ENCODE assay signal across 9 cellular contexts in genomic region chr6:62891065-62891647, GRCh38.
DNase-seq lines count a peak whose midpoint lies in the region; ATAC-seq and TF ChIP-seq lines count a peak whose summit lies in the region.
"Had no signal": no experiment of that assay in that cellular context is flagged by ENCODE, and none has a peak within 500 bp of the region (broad histone marks: within the 10 kb centered on the region; RNA-seq: fewer than 3 reads in every experiment).

No MANE protein-coding gene starts in this region.

- no peaks in the 10 kb centered on the region for H3K27me3 ChIP-seq in GM23338 (ENCODE audit: insufficient read depth)

- H3K4me2 ChIP-seq in GM23338 = no peak overlapping the region

- TF ChIP-seq CTCF in GM23338 (conservative IDR thresholded peaks at IDR 0.05; ENCODE audit: low read depth in 2 of 2) (peak in 1 of 2 experiments; percentile 64; a peak in 3 of 4 replicates), RWPE1 (conservative IDR thresholded peaks at IDR 0.05; ENCODE audit: low read depth) (peak; percentile 36), glutamatergic neuron (IDR thresholded peaks at IDR 0.05; ENCODE audit: partially characterized antibody, unreplicated experiment) (peak; percentile 92)

- peak; percentile 33 for DNase-seq in ACHN
- peak; percentile 52 for DNase-seq in GM23338 (ENCODE audit: low spot score)
- no peak for DNase-seq in RWPE1 (ENCODE audit: low spot score)
- DNase-seq in glutamatergic neuron = no peak
- no peak for DNase-seq in activated T-helper 2 cell treated with anti-CD3 and anti-CD28 coated beads, Interferon-gamma antibody, Interleukin-2, Interleukin-4, amounts not matched to agents 10 μg/mL and 5 μg/mL and 100 μg/mL, durations not matched to agents 14 hours and 24 hours and 36 hours (ENCODE audit: low spot score)
- no peak for DNase-seq in NCI-H1694 (lab: John Stamatoyannopoulos, UW)
- DNase-seq: NCI-H2171 had no signal

- H3K79me2 ChIP-seq in GM23338 (replicated peaks; ENCODE audit: insufficient read depth) = no peaks in the 10 kb centered on the region

- no peak overlapping the region for H3K27ac Mint-ChIP-seq in GM23338
- H3K27ac Mint-ChIP-seq in glutamatergic neuron (ENCODE audit: unreplicated experiment) = no peak overlapping the region
- H3K27ac Mint-ChIP-seq in activated T-helper 2 cell treated with anti-CD3 and anti-CD28 coated beads, Interferon-gamma antibody, Interleukin-2, Interleukin-4, amounts not matched to agents 10 μg/mL and 5 μg/mL and 100 μg/mL, durations not matched to agents 14 hours and 24 hours and 36 hours = no peak overlapping the region

- no peaks in the 10 kb centered on the region for H4K20me1 ChIP-seq in GM23338 (replicated peaks; ENCODE audit: insufficient read depth)

- H3K4me1 Mint-ChIP-seq in GM23338 (no peaks in the 10 kb centered on the region), glutamatergic neuron (ENCODE audit: low read depth, unreplicated experiment) (no peaks in the 10 kb centered on the region)
- H3K4me1 Mint-ChIP-seq in activated T-helper 2 cell treated with anti-CD3 and anti-CD28 coated beads, Interferon-gamma antibody, Interleukin-2, Interleukin-4, amounts not matched to agents 10 μg/mL and 5 μg/mL and 100 μg/mL, durations not matched to agents 14 hours and 24 hours and 36 hours (ENCODE audit: low read depth) = no peaks in the 10 kb centered on the region

- H3K9me2 ChIP-seq in GM23338 (ENCODE audit: insufficient read depth) = no peaks in the 10 kb centered on the region

- H3K27ac ChIP-seq in GM23338 (ENCODE audit: low read depth) = no peak overlapping the region
- no peak overlapping the region for H3K27ac ChIP-seq in RWPE1

- H3F3A ChIP-seq in GM23338 (replicated peaks; ENCODE audit: low read depth) = no peaks in the 10 kb centered on the region

- H3K4me1 ChIP-seq in GM23338 (ENCODE audit: insufficient read depth) = no peaks in the 10 kb centered on the region

- POLR2A ChIA-PET in RWPE1 (lab: Yijun Ruan, JAX; ENCODE audit: low non-redundant PET) = no interaction called here

- intact Hi-C loops in activated T-helper 2 cell treated with anti-CD3 and anti-CD28 coated beads, Interferon-gamma antibody, Interleukin-2, Interleukin-4, amounts not matched to agents 10 μg/mL and 5 μg/mL and 100 μg/mL, durations not matched to agents 14 hours and 24 hours and 36 hours (cut with micrococcal nuclease) = no loop called here

- H2AFZ ChIP-seq in GM23338 = no peak overlapping the region

- H3K4me3 Mint-ChIP-seq in GM23338 (no peak overlapping the region), glutamatergic neuron (ENCODE audit: unreplicated experiment) (no peak overlapping the region)
- H3K4me3 Mint-ChIP-seq in activated T-helper 2 cell treated with anti-CD3 and anti-CD28 coated beads, Interferon-gamma antibody, Interleukin-2, Interleukin-4, amounts not matched to agents 10 μg/mL and 5 μg/mL and 100 μg/mL, durations not matched to agents 14 hours and 24 hours and 36 hours (ENCODE audit: low read depth) = no peak overlapping the region

- H3K36me3 Mint-ChIP-seq in GM23338 (ENCODE audit: low read depth) (no peaks in the 10 kb centered on the region), glutamatergic neuron (ENCODE audit: unreplicated experiment) (no peaks in the 10 kb centered on the region)
- no peaks in the 10 kb centered on the region for H3K36me3 Mint-ChIP-seq in activated T-helper 2 cell treated with anti-CD3 and anti-CD28 coated beads, Interferon-gamma antibody, Interleukin-2, Interleukin-4, amounts not matched to agents 10 μg/mL and 5 μg/mL and 100 μg/mL, durations not matched to agents 14 hours and 24 hours and 36 hours (ENCODE audit: low read depth)

- H3K4me3 ChIP-seq in GM23338 = no peak overlapping the region

- no peak for ATAC-seq in GM23338
- ATAC-seq in GM21423 (IDR thresholded peaks at IDR 0.05; ENCODE audit: unreplicated experiment) = no peak
- ATAC-seq in HG03196 (IDR thresholded peaks at IDR 0.05; ENCODE audit: unreplicated experiment) = no peak

- in situ Hi-C loops in ACHN (cut with HindIII; ENCODE audit: low pct_ligation_motif_present, low pct_unique_long_range_greater_than_20kb, low sequenced_read_pairs) = no loop called here

- H3K27me3 Mint-ChIP-seq in GM23338 (ENCODE audit: insufficient read depth, low read depth, poor library complexity) = no peaks in the 10 kb centered on the region
- H3K27me3 Mint-ChIP-seq in glutamatergic neuron (ENCODE audit: unreplicated experiment) = no peaks in the 10 kb centered on the region
- no peaks in the 10 kb centered on the region for H3K27me3 Mint-ChIP-seq in activated T-helper 2 cell treated with anti-CD3 and anti-CD28 coated beads, Interferon-gamma antibody, Interleukin-2, Interleukin-4, amounts not matched to agents 10 μg/mL and 5 μg/mL and 100 μg/mL, durations not matched to agents 14 hours and 24 hours and 36 hours (ENCODE audit: low read depth)

- CTCF ChIA-PET in RWPE1 (lab: Yijun Ruan, JAX) = interaction anchor here (0.6 to 0.7 kb wide), 2 partner anchors 272 to 845 kb away, joined by 3 to 4 read pairs; no protein-coding TSS in a partner anchor

- peaks cover 13% of the 10 kb centered on the region; the same call in 2 of the 3 replicates for H3K9me3 Mint-ChIP-seq in GM23338
- no peaks in the 10 kb centered on the region for H3K9me3 Mint-ChIP-seq in glutamatergic neuron (ENCODE audit: unreplicated experiment)
- peaks cover 3% of the 10 kb centered on the region for H3K9me3 Mint-ChIP-seq in activated T-helper 2 cell treated with anti-CD3 and anti-CD28 coated beads, Interferon-gamma antibody, Interleukin-2, Interleukin-4, amounts not matched to agents 10 μg/mL and 5 μg/mL and 100 μg/mL, durations not matched to agents 14 hours and 24 hours and 36 hours

- no peaks in the 10 kb centered on the region for H3K36me3 ChIP-seq in GM23338 (ENCODE audit: insufficient read depth)

TF ChIP-seq in GM23338, 12 proteins besides CTCF, POLR2A, EP300 and RAD21:
- TF ChIP-seq ZNF462 (CRISPR knock-in tag; IDR thresholded peaks at IDR 0.05) (no peak), EZH2phosphoT487 (IDR thresholded peaks at IDR 0.05; ENCODE audit: unreplicated experiment) (no peak), ZNF331 (CRISPR knock-in tag; IDR thresholded peaks at IDR 0.05; ENCODE audit: low read depth) (no peak)

Comparison
In these comparisons a context has a peak if more than half of its experiments do, and no peak if none do; other contexts are left out.
1. DNase-seq: peak in ACHN (single experiment) and GM23338 (single experiment); none in RWPE1 (single experiment), glutamatergic neuron (single experiment), activated T-helper 2 cell treated with anti-CD3 and anti-CD28 coated beads, Interferon-gamma antibody, Interleukin-2, Interleukin-4, amounts not matched to agents 10 μg/mL and 5 μg/mL and 100 μg/mL, durations not matched to agents 14 hours and 24 hours and 36 hours (single experiment) and NCI-H1694 (single experiment).